9 cellular contexts compared by ENCODE assay signal in the genomic region with DNA sequence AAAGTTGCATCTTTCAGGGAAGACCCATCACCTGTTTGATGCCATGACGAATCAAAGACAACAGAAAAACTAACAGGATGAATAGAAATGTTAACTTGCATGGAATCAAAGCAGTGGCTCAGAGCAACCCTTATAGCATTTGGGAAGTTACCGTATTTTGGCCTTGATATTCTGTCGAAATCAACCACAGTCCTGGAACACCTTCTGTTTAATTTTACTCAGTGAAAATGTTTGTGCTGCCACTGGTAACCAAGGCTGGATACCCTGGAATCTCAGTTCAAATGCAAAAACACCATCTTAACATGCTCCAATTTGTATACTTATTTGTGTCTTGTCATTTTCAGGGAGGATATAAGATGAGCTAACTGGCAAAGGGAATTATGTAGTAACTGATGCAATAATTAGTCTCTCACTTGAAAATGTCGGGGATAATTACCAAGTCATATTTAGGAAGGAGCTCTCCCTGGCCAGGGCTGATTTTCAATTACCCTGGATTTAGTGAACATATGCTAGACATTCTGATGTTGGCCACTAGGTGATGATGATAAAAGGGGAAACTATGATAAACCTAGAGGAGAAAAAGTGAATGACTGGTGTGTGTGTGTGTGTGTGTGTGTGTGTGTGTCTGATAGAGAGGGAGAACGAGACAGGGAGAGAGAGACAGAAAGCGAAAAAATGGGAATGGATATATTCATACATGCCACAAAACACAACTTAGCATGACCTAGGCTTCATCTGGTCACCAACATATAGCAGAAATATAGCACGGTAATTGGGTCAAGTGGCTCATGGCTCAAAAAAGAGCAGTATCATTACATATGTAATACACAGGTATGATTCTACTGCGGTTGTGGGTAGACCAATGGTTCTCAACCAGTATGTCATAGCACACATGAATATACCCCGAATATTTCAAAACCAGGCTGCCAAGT. TPM values are rescaled to one million over a fixed set of nuclear protein-coding genes. Genes with fewer than 3 reads are reported as not detected.
DNase-seq lines count a peak whose midpoint lies in the region; ATAC-seq and TF ChIP-seq lines count a peak whose summit lies in the region.
"Had no signal": no experiment of that assay in that cellular context is flagged by ENCODE, and none has a peak within 500 bp of the region (broad histone marks: within the 10 kb centered on the region; RNA-seq: fewer than 3 reads in every experiment).

No MANE protein-coding gene starts in this region.

- intact Hi-C loops in stomach (cut with DNase I; ENCODE audit: low total_unique reads), result no loop called here

- H3K36me3 Mint-ChIP-seq in activated T-helper 17 cell treated with anti-CD3 and anti-CD28 coated beads, Interleukin-2, amount 50 U/mL, for 72 hours (ENCODE audit: low read depth), result no peaks in the 10 kb centered on the region

- H3F3A ChIP-seq in DOHH2 (ENCODE audit: control insufficient read depth, insufficient read depth), result no peaks in the 10 kb centered on the region

- no peaks in the 10 kb centered on the region for H3K4me1 Mint-ChIP-seq in activated T-helper 17 cell treated with anti-CD3 and anti-CD28 coated beads, Interleukin-2, amount 50 U/mL, for 72 hours

- H3K36me3 ChIP-seq in DOHH2 (ENCODE audit: control insufficient read depth, low read length) (no peaks in the 10 kb centered on the region), stomach (no peaks in the 10 kb centered on the region)

- H3K4me3 Mint-ChIP-seq in activated T-helper 17 cell treated with anti-CD3 and anti-CD28 coated beads, Interleukin-2, amount 50 U/mL, for 72 hours, result no peak overlapping the region
- H3K4me3 Mint-ChIP-seq: T-helper 1 cell treated with Interleukin-12 subunit alpha and Interleukin-12 subunit beta and Interleukin-4 antibody, amounts not matched to agents 30 μg/mL and 1 μg/mL, for 36 hours had no signal

- peak; percentile 38 for DNase-seq in kidney glomerular epithelial cell (lab: John Stamatoyannopoulos, UW)
- DNase-seq in stimulated activated CD8-positive, alpha-beta memory T cell treated with anti-CD3 and anti-CD28 coated beads, Interleukin-4, amount 100 ng/mL, for 48 hours, result no peak
- no peak for DNase-seq in SHP77 treated with DMSO at 0.1 percent for 48 hours (lab: John Stamatoyannopoulos, UW)
- DNase-seq in stomach, result no peak

- 73 to 86% (median 73%) methylated on average over 9 of the region's 9 CpGs for WGBS in stomach, 5 donors

- TF ChIP-seq CTCF in DOHH2 (IDR thresholded peaks at IDR 0.05; ENCODE audit: low read depth, low read length, poor library complexity, severe bottlenecking), result peak; percentile 46
- peak in 3 of 7 experiments; percentile 14 to 41 (median 23) for TF ChIP-seq CTCF in stomach (IDR thresholded peaks at IDR 0.05)

- H3K4me2 ChIP-seq in DOHH2 (ENCODE audit: low read length), result no peak overlapping the region

- no peaks in the 10 kb centered on the region for H4K20me1 ChIP-seq in DOHH2 (ENCODE audit: control insufficient read depth, insufficient read depth, low read depth, low read length)

- H3K4me1 ChIP-seq in DOHH2 (ENCODE audit: control insufficient read depth, low read length), result no peaks in the 10 kb centered on the region
- H3K4me1 ChIP-seq in stomach, result peaks cover 0 to 40% (median 20%) of the 10 kb centered on the region in 4 donors

- no peak overlapping the region for H3K27ac ChIP-seq in DOHH2 (ENCODE audit: low read depth, low read length)
- H3K27ac ChIP-seq in stomach, result peak overlapping the region in 1 of 5 donors; percentile 29

- no peaks in the 10 kb centered on the region for H3K27me3 ChIP-seq in DOHH2 (ENCODE audit: control insufficient read depth, low read length)
- no peaks in the 10 kb centered on the region for H3K27me3 ChIP-seq in stomach

- H3K4me3 ChIP-seq in DOHH2 (ENCODE audit: low read length) (no peak overlapping the region), stomach (no peak overlapping the region)

- ATAC-seq in HG03280 (IDR thresholded peaks at IDR 0.05; ENCODE audit: unreplicated experiment), result peak; percentile 85
- peak; percentile 76 for ATAC-seq in SK-N-SH treated with all-trans-retinoic acid at 6 μM for 48 hours
- ATAC-seq in activated T-helper 17 cell treated with anti-CD3 and anti-CD28 coated beads, Interleukin-2, amount 50 U/mL, for 72 hours (replicated peaks), result no peak

- H3K9me3 ChIP-seq in DOHH2 (ENCODE audit: control insufficient read depth, insufficient read depth, low read length) (no peaks in the 10 kb centered on the region), stomach (no peaks in the 10 kb centered on the region)

- H3K27me3 Mint-ChIP-seq in activated T-helper 17 cell treated with anti-CD3 and anti-CD28 coated beads, Interleukin-2, amount 50 U/mL, for 72 hours, result peaks cover 16% of the 10 kb centered on the region

- no peaks in the 10 kb centered on the region for H3K9me2 ChIP-seq in DOHH2 (replicated peaks; ENCODE audit: control insufficient read depth, low read length)

- TF ChIP-seq POLR2A in stomach (IDR thresholded peaks at IDR 0.05), result no peak

- no peak for TF ChIP-seq EP300 in stomach (IDR thresholded peaks at IDR 0.05)

- no peaks in the 10 kb centered on the region for H3K79me2 ChIP-seq in DOHH2 (ENCODE audit: control insufficient read depth, low read length)

- H3K9me3 Mint-ChIP-seq in activated T-helper 17 cell treated with anti-CD3 and anti-CD28 coated beads, Interleukin-2, amount 50 U/mL, for 72 hours, result peaks cover 3% of the 10 kb centered on the region
- H3K9me3 Mint-ChIP-seq: T-helper 1 cell treated with Interleukin-12 subunit alpha and Interleukin-12 subunit beta and Interleukin-4 antibody, amounts not matched to agents 30 μg/mL and 1 μg/mL, for 36 hours had no signal

- H3K27ac Mint-ChIP-seq in activated T-helper 17 cell treated with anti-CD3 and anti-CD28 coated beads, Interleukin-2, amount 50 U/mL, for 72 hours, result no peak overlapping the region
- H3K27ac Mint-ChIP-seq: T-helper 1 cell treated with Interleukin-12 subunit alpha and Interleukin-12 subunit beta and Interleukin-4 antibody, amounts not matched to agents 30 μg/mL and 1 μg/mL, for 36 hours had no signal

TF ChIP-seq in SK-N-SH treated with all-trans-retinoic acid at 6 μM for 48 hours, 23 proteins besides CTCF, POLR2A, EP300 and RAD21:
- TF ChIP-seq, protein P1, sequence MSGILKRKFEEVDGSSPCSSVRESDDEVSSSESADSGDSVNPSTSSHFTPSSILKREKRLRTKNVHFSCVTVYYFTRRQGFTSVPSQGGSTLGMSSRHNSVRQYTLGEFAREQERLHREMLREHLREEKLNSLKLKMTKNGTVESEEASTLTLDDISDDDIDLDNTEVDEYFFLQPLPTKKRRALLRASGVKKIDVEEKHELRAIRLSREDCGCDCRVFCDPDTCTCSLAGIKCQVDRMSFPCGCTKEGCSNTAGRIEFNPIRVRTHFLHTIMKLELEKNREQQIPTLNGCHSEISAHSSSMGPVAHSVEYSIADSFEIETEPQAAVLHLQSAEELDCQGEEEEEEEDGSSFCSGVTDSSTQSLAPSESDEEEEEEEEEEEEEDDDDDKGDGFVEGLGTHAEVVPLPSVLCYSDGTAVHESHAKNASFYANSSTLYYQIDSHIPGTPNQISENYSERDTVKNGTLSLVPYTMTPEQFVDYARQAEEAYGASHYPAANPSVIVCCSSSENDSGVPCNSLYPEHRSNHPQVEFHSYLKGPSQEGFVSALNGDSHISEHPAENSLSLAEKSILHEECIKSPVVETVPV (CRISPR knock-in tag; IDR thresholded peaks at IDR 0.05), result no peak
- no peak for TF ChIP-seq ISL1 (CRISPR knock-in tag; IDR thresholded peaks at IDR 0.05)
- TF ChIP-seq, protein P2, sequence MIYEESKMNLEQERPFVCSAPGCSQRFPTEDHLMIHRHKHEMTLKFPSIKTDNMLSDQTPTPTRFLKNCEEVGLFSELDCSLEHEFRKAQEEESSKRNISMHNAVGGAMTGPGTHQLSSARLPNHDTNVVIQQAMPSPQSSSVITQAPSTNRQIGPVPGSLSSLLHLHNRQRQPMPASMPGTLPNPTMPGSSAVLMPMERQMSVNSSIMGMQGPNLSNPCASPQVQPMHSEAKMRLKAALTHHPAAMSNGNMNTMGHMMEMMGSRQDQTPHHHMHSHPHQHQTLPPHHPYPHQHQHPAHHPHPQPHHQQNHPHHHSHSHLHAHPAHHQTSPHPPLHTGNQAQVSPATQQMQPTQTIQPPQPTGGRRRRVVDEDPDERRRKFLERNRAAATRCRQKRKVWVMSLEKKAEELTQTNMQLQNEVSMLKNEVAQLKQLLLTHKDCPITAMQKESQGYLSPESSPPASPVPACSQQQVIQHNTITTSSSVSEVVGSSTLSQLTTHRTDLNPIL (CRISPR knock-in tag; IDR thresholded peaks at IDR 0.05; ENCODE audit: low read depth), result no peak
- no peak for TF ChIP-seq TCF4 (CRISPR knock-in tag; IDR thresholded peaks at IDR 0.05; ENCODE audit: borderline replicate concordance)
- TF ChIP-seq RARB (CRISPR knock-in tag; IDR thresholded peaks at IDR 0.05), result no peak

RNA-seq across cellular contexts. Expression of a gene that starts 19.0 kb away (rescaled TPM):
- total RNA-seq in activated T-helper 17 cell treated with anti-CD3 and anti-CD28 coated beads, Interleukin-2, amount 50 U/mL, for 72 hours, result not detected
- 10 to 100 TPM; 10.7 to 59.1 (median 42.5) TPM for total RNA-seq in stomach
- polyA plus RNA-seq in stomach, result 1 to 10 TPM; 3.7 to 4.0 (median 3.8) TPM

Comparison
In these comparisons a context has a peak if more than half of its experiments do, and no peak if none do; other contexts are left out.
1. RNA of a gene that starts 19.0 kb away (total RNA-seq): 10.7 to 59.1 TPM in stomach; not detected in activated T-helper 17 cell treated with anti-CD3 and anti-CD28 coated beads, Interleukin-2, amount 50 U/mL, for 72 hours; every median in the first group is over 10 times any median in the second.